In genomic region chr12:50788562-50788961, GRCh38 we compare ENCODE assay signal across 17 cellular contexts. TPM values are rescaled to one million over a fixed set of nuclear protein-coding genes. Genes with fewer than 3 reads are reported as not detected.
A peak's percentile ranks its signal among the peaks of the same experiment; 100 is the strongest.
DNase-seq lines count a peak whose midpoint lies in the region; ATAC-seq and TF ChIP-seq lines count a peak whose summit lies in the region.
"Had no signal": no experiment of that assay in that cellular context is flagged by ENCODE, and none has a peak within 500 bp of the region (broad histone marks: within the 10 kb centered on the region; RNA-seq: fewer than 3 reads in every experiment).

No MANE protein-coding gene starts in this region.

- H4K20me1 ChIP-seq in IMR-90 (ENCODE audit: insufficient read depth, low read length) (no peaks in the 10 kb centered on the region; the same call in 1 of the 2 replicates), osteoblast (ENCODE audit: insufficient read depth, low read length) (peaks cover 3% of the 10 kb centered on the region)

- TF ChIP-seq CTCF in BJ (IDR thresholded peaks at IDR 0.05; ENCODE audit: insufficient read depth, low read depth, low read length) (no peak), IMR-90 (conservative IDR thresholded peaks at IDR 0.05; ENCODE audit: low read depth, low read length) (no peak), cardiac fibroblast (IDR thresholded peaks at IDR 0.05; ENCODE audit: low read depth, low read length) (no peak), osteoblast (IDR thresholded peaks at IDR 0.05; ENCODE audit: extremely low read depth, low read depth, low read length) (no peak), Calu3 (IDR thresholded peaks at IDR 0.05; ENCODE audit: unreplicated experiment) (no peak)

- H3K23ac ChIP-seq in IMR-90 (ENCODE audit: low read depth, low read length): peak overlapping the region; percentile 83

- peak overlapping the region; percentile 77 for H3K14ac ChIP-seq in IMR-90 (replicated peaks; ENCODE audit: low read depth, low read length)

- peak; percentile 94 for DNase-seq in BJ (ENCODE audit: low read depth)
- peak; percentile 98 for DNase-seq in IMR-90
- DNase-seq in cardiac fibroblast (ENCODE audit: low read depth in 2 of 2): peak; percentile 36 to 94
- peak; percentile 18 for DNase-seq in osteoblast (ENCODE audit: insufficient read length, low spot score, missing footprints)
- no peak for DNase-seq in ACHN
- no peak for DNase-seq in Calu3
- DNase-seq: activated CD4-positive, alpha-beta memory T cell treated with anti-CD3 and anti-CD28 coated beads for 36 hours; glutamatergic neuron; NCI-H1092; NCI-H2171 treated with DMSO at 0.1 percent for 48 hours; stimulated activated CD4-positive, alpha-beta T cell treated with anti-CD3 and anti-CD28 coated beads, Interleukin-15, amount 100 ng/mL, for 24 hours had no signal

- H3K9me1 ChIP-seq in IMR-90 (ENCODE audit: insufficient read depth, low read length): peaks cover 13% of the 10 kb centered on the region

- peak overlapping the region; percentile 21; the same call in 1 of the 2 replicates for H3K56ac ChIP-seq in IMR-90 (ENCODE audit: extremely low read depth, insufficient read depth, low read length)

- H3K79me2 ChIP-seq in osteoblast (ENCODE audit: insufficient read depth, low read length): peaks cover 38% of the 10 kb centered on the region

- no peaks in the 10 kb centered on the region for H3K36me3 ChIP-seq in BJ (ENCODE audit: control insufficient read depth, insufficient read depth, low read length)
- no peaks in the 10 kb centered on the region for H3K36me3 ChIP-seq in IMR-90 (ENCODE audit: control insufficient read depth, insufficient read depth, low read length)
- no peaks in the 10 kb centered on the region for H3K36me3 ChIP-seq in osteoblast (ENCODE audit: insufficient read depth, low read length)

- peaks cover 22 to 71% of the 10 kb centered on the region in 2 experiments for H3K79me1 ChIP-seq in IMR-90 (ENCODE audit: low read depth in 1 of 2, low read length in 2 of 2)

- POLR2A ChIA-PET in BJ (lab: Charles Lee) (no interaction called here), IMR-90 (lab: Charles Lee; ENCODE audit: unreplicated experiment) (interaction anchor here (0.6 kb wide), 1 partner anchor 12 kb away, joined by 4 read pairs; no protein-coding TSS in a partner anchor)

- H4K5ac ChIP-seq in IMR-90 (ENCODE audit: low read depth, low read length): peak overlapping the region; percentile 66

- H3K4me3 ChIP-seq in BJ (ENCODE audit: low read depth, low read length) (no peak overlapping the region), IMR-90 (ENCODE audit: insufficient read depth, low read depth, low read length) (no peak overlapping the region), cardiac fibroblast (replicated peaks in 1 of 2; ENCODE audit: low read depth in 2 of 2, low read length in 2 of 2) (no peak overlapping the region), osteoblast (ENCODE audit: insufficient read depth, low read length) (no peak overlapping the region)

- no peak overlapping the region for H2AK9ac ChIP-seq in IMR-90 (replicated peaks; ENCODE audit: low read depth, low read length, poor library complexity)

- H3K4me3 Mint-ChIP-seq in Calu3 (ENCODE audit: low read depth, unreplicated experiment): no peak overlapping the region
- H3K4me3 Mint-ChIP-seq: activated CD4-positive, alpha-beta memory T cell treated with anti-CD3 and anti-CD28 coated beads for 36 hours had no signal

- no peak overlapping the region for H3K9ac ChIP-seq in IMR-90 (ENCODE audit: low read depth, low read length)

- no peaks in the 10 kb centered on the region for H3K27me3 ChIP-seq in BJ (ENCODE audit: control insufficient read depth, insufficient read depth, low read length)
- H3K27me3 ChIP-seq in IMR-90 (ENCODE audit: control insufficient read depth, insufficient read depth, low read length): no peaks in the 10 kb centered on the region
- H3K27me3 ChIP-seq in osteoblast (ENCODE audit: insufficient read depth, low read length): no peaks in the 10 kb centered on the region

- in situ Hi-C loops in IMR-90 (cut with MboI; ENCODE audit: low sequenced_read_pairs) (no loop called here), ACHN (cut with HindIII; ENCODE audit: low pct_ligation_motif_present, low pct_unique_long_range_greater_than_20kb, low sequenced_read_pairs) (no loop called here)

- H4K91ac ChIP-seq in IMR-90 (ENCODE audit: insufficient read depth, low read depth, low read length): peak overlapping the region; percentile 75

- peak overlapping the region; percentile 95 for H2BK5ac ChIP-seq in IMR-90 (ENCODE audit: low read depth, low read length, poor library complexity, severe bottlenecking)

- H3K27ac Mint-ChIP-seq in Calu3 (ENCODE audit: unreplicated experiment): no peak overlapping the region
- H3K27ac Mint-ChIP-seq: activated CD4-positive, alpha-beta memory T cell treated with anti-CD3 and anti-CD28 coated beads for 36 hours had no signal

- dilution Hi-C loops in IMR-90 (cut with HindIII; ENCODE audit: low sequenced_read_pairs, unreplicated experiment): no loop called here

- peaks cover 20% of the 10 kb centered on the region for H3K4me1 ChIP-seq in IMR-90 (ENCODE audit: control insufficient read depth, insufficient read depth, low read length)
- peaks cover 26% of the 10 kb centered on the region for H3K4me1 ChIP-seq in osteoblast (ENCODE audit: insufficient read depth, low read length)

- peak overlapping the region; percentile 2 to 69; a peak in 3 of 4 replicates for H4K8ac ChIP-seq in IMR-90 (ENCODE audit: low read depth in 2 of 2, low read length in 2 of 2)

- peak overlapping the region; percentile 92 for H3K18ac ChIP-seq in IMR-90 (ENCODE audit: low read depth, low read length)

- H3K36me3 Mint-ChIP-seq in Calu3 (ENCODE audit: insufficient read depth, unreplicated experiment): peaks cover 6% of the 10 kb centered on the region

- BruUV-seq in IMR-90 (replicated peaks; lab: Mats Ljungman, UMichigan) (no TSS peak), Calu3 (replicated peaks; lab: Mats Ljungman, UMichigan) (no TSS peak)

- H3K9me3 ChIP-seq in IMR-90 (ENCODE audit: control insufficient read depth, insufficient read depth, low read length) (no peaks in the 10 kb centered on the region; the same call in 1 of the 2 replicates), osteoblast (ENCODE audit: low read depth, low read length) (no peaks in the 10 kb centered on the region)

- TF ChIP-seq POLR2A in IMR-90 (IDR thresholded peaks at IDR 0.05; ENCODE audit: low read depth, low read length): no peak

- no peak for TF ChIP-seq RAD21 in IMR-90 (IDR thresholded peaks at IDR 0.05; ENCODE audit: low read length)

- peaks cover 57% of the 10 kb centered on the region for H3K4me1 Mint-ChIP-seq in Calu3 (ENCODE audit: low read depth, unreplicated experiment)

- CTCF ChIA-PET in BJ (lab: Yijun Ruan, JAX) (interaction anchor here (1.7 kb wide), 1 partner anchor 24 kb away, joined by 7 read pairs; the partner anchor contains the start of gene ATF1), IMR-90 (lab: Yijun Ruan, JAX) (interaction anchor here (0.6 kb wide), 1 partner anchor 1126 kb away, joined by 7 read pairs; no protein-coding TSS in a partner anchor), Calu3 (lab: Charles Lee) (no interaction called here)

- H2AFZ ChIP-seq in IMR-90 (replicated peaks; ENCODE audit: low read length, poor library complexity) (no peak overlapping the region), osteoblast (ENCODE audit: low read length) (no peak overlapping the region)

- H3K27me3 Mint-ChIP-seq in Calu3 (ENCODE audit: unreplicated experiment): no peaks in the 10 kb centered on the region
- H3K27me3 Mint-ChIP-seq: activated CD4-positive, alpha-beta memory T cell treated with anti-CD3 and anti-CD28 coated beads for 36 hours had no signal

- H3K27ac ChIP-seq in IMR-90 (ENCODE audit: insufficient read depth, low read length): peak overlapping the region; percentile 71
- H3K27ac ChIP-seq in osteoblast (ENCODE audit: low read depth, low read length): peak overlapping the region; percentile 40
- H3K27ac ChIP-seq: C4-2B had no signal

- H2AK5ac ChIP-seq in IMR-90 (ENCODE audit: low read depth, low read length): peak overlapping the region; percentile 87

- no peaks in the 10 kb centered on the region for H3K9me3 Mint-ChIP-seq in Calu3 (ENCODE audit: low read depth, unreplicated experiment)
- H3K9me3 Mint-ChIP-seq: activated CD4-positive, alpha-beta memory T cell treated with anti-CD3 and anti-CD28 coated beads for 36 hours had no signal

- peak; percentile 60 for ATAC-seq in IMR-90 (ENCODE audit: low read depth)
- no peak for ATAC-seq in HG03432 (IDR thresholded peaks at IDR 0.05; ENCODE audit: unreplicated experiment)
- no peak for ATAC-seq in HG02970 (IDR thresholded peaks at IDR 0.05; ENCODE audit: low FRiP score, unreplicated experiment)

- no CpG with 5 or more reads among the region's 3 CpGs for WGBS in IMR-90 (ENCODE audit: extremely low coverage in 2 of 2, insufficient read length in 1 of 2), 2 experiments

- H3K4me2 ChIP-seq in IMR-90 (ENCODE audit: low read depth, low read length) (peak overlapping the region; percentile 72; the same call in 1 of the 2 replicates), osteoblast (ENCODE audit: insufficient read depth, low read length) (no peak overlapping the region)

- peak overlapping the region; percentile 46; the same call in 2 of the 3 replicates for H2BK15ac ChIP-seq in IMR-90 (ENCODE audit: low read depth, low read length)

- peak overlapping the region; percentile 91 for H2BK20ac ChIP-seq in IMR-90 (ENCODE audit: low read depth, low read length)

- intact Hi-C loops in IMR-90 (cut with micrococcal nuclease): no loop called here
- intact Hi-C loops in Calu3 (cut with micrococcal nuclease; ENCODE audit: unreplicated experiment): no loop called here

- peak overlapping the region; percentile 95 for H3K4ac ChIP-seq in IMR-90 (ENCODE audit: low read depth, low read length)

- H2BK120ac ChIP-seq in IMR-90 (ENCODE audit: low read depth, low read length): peak overlapping the region; percentile 94

TF ChIP-seq in IMR-90, 13 proteins besides CTCF, POLR2A, EP300 and RAD21 (continues in another document):
- no peak for TF ChIP-seq NFE2L2 (IDR thresholded peaks at IDR 0.05; ENCODE audit: low read depth, low read length)
- peak; percentile 93 for TF ChIP-seq BHLHE40 (IDR thresholded peaks at IDR 0.05; ENCODE audit: low read depth, low read length)
- TF ChIP-seq MAFK (IDR thresholded peaks at IDR 0.05; ENCODE audit: low read depth, low read length): peak; percentile 78

RNA-seq across cellular contexts. Expression of gene ATF1, which starts 24.7 kb away (rescaled TPM):
- 69.3 and 72.5 TPM in 2 replicates for polyA plus RNA-seq in BJ (2011; rRNA removed)
- 36.7 and 53.5 TPM in 2 replicates for polyA minus RNA-seq in BJ (2011; rRNA and poly(A)+ RNA removed)
- total RNA-seq in IMR-90 (2012; rRNA removed): 20.6 and 21.9 TPM in 2 replicates
- 24.0 and 32.4 TPM in 2 replicates for polyA plus RNA-seq in IMR-90 (2012; rRNA removed)
- polyA plus RNA-seq in IMR-90 (2012; cell fraction: cytosol; rRNA removed): 5.2 and 5.4 TPM in 2 replicates
- 1.9 and 8.5 TPM in 2 replicates for polyA plus RNA-seq in IMR-90 (2012; cell fraction: nucleus; rRNA removed; ENCODE audit: low replicate concordance)
- total RNA-seq in osteoblast: 24.2 and 29.0 TPM in 2 replicates
- total RNA-seq in Calu3 (2022): 22.9 and 23.4 TPM in 2 replicates

RNA-seq across cellular contexts. Expression of gene TMPRSS12, which starts 54.2 kb away (rescaled TPM):
- polyA plus RNA-seq in BJ (2011; rRNA removed) (not detected in 2 replicates), IMR-90 (2012; rRNA removed) (not detected in 2 replicates)
- polyA minus RNA-seq in BJ (2011; rRNA and poly(A)+ RNA removed): not detected in 2 replicates
- total RNA-seq in IMR-90 (2012; rRNA removed) (not detected in 2 replicates), osteoblast (not detected in 2 replicates), Calu3 (2022) (not detected in 2 replicates)
- not detected in 2 replicates for polyA plus RNA-seq in IMR-90 (2012; cell fraction: cytosol; rRNA removed)
- not detected in 2 replicates for polyA plus RNA-seq in IMR-90 (2012; cell fraction: nucleus; rRNA removed; ENCODE audit: low replicate concordance)
- total RNA-seq: activated CD4-positive, alpha-beta memory T cell treated with anti-CD3 and anti-CD28 coated beads for 36 hours; Daoy; posterior vena cava; SK-MEL-5 had no signal

Comparison
In these comparisons a context has a peak if more than half of its experiments do, and no peak if none do; other contexts are left out.
1. DNase-seq: peak in BJ (single experiment), IMR-90 (single experiment), cardiac fibroblast (2 of 2) and osteoblast (single experiment); none in ACHN (single experiment) and Calu3 (single experiment).